Comparison of ENCODE assay signal across 25 cellular contexts in the genomic region with DNA sequence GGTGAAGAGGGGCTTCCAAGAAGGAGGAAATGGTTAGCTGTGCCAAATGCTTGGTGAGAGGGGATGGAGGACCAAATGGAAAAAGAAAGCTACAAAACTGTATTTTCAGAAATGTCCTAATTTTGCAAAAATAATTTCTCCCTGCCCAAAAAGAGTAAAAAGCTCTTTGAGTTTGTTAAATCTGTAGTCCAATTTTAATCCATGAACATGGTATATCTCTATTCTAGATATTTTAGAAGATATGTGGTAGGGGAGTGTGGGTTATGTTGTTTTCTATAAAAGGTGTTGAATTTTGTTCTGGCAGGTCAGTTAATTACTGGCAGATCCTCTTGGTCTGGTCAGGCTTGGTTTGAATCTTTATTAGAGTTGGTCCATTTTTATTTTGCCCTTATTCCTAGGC.
"Had no signal": no experiment of that assay in that cellular context is flagged by ENCODE, and none has a peak within 500 bp of the region (broad histone marks: within the 10 kb centered on the region; RNA-seq: fewer than 3 reads in every experiment).

No MANE protein-coding gene starts in this region.

- H3K9me3 Mint-ChIP-seq: dendritic cell treated with granulocyte-macrophage colony-stimulating factor and Interleukin-4, amounts not matched to agents 40 ng/mL and 50 ng/mL, for 4 days; stimulated activated naive CD8-positive, alpha-beta T cell treated with anti-CD3 and anti-CD28 coated beads, Interleukin-15, amount 100 ng/mL, for 72 hours had no signal

- H3K4me3 ChIP-seq: esophagus muscularis mucosa, gastrocnemius medialis, left ventricle myocardium inferior, lower lobe of right lung, psoas muscle, right lobe of liver, spleen, testis, tibial nerve, upper lobe of right lung had no signal

- H3K27me3 ChIP-seq: esophagus muscularis mucosa, gastrocnemius medialis, right lobe of liver, testis, tibial nerve had no signal

- H3K27ac ChIP-seq: epithelial cell of prostate, esophagus muscularis mucosa, gastrocnemius medialis, left ventricle myocardium inferior, lower lobe of right lung, psoas muscle, right lobe of liver, spleen, testis, tibial nerve, upper lobe of right lung had no signal

- H3K27ac Mint-ChIP-seq: dendritic cell treated with granulocyte-macrophage colony-stimulating factor and Interleukin-4, amounts not matched to agents 40 ng/mL and 50 ng/mL, for 4 days; effector memory CD8-positive, alpha-beta T cell; naive thymus-derived CD4-positive, alpha-beta T cell; nephron progenitor cell; stimulated activated naive B cell treated with anti-CD40 and anti-IgM and Interleukin-4, amounts not matched to agents 10 μg/mL and 1 μg/mL and 100 μg/mL, for 72 hours; stimulated activated naive CD8-positive, alpha-beta T cell treated with anti-CD3 and anti-CD28 coated beads, Interleukin-15, amount 100 ng/mL, for 72 hours had no signal

- H3K36me3 ChIP-seq: esophagus muscularis mucosa, gastrocnemius medialis, left ventricle myocardium inferior, lower lobe of right lung, right lobe of liver, spleen, tibial nerve, upper lobe of right lung had no signal

- H3K4me1 ChIP-seq: right lobe of liver, spleen, testis, upper lobe of right lung had no signal

- H3K36me3 Mint-ChIP-seq: naive thymus-derived CD4-positive, alpha-beta T cell; stimulated activated naive B cell treated with anti-CD40 and anti-IgM and Interleukin-4, amounts not matched to agents 10 μg/mL and 1 μg/mL and 100 μg/mL, for 72 hours had no signal

- FAIRE-seq: colon, kidney had no signal

- H3K4me3 Mint-ChIP-seq: dendritic cell treated with granulocyte-macrophage colony-stimulating factor and Interleukin-4, amounts not matched to agents 40 ng/mL and 50 ng/mL, for 4 days; effector memory CD8-positive, alpha-beta T cell; naive thymus-derived CD4-positive, alpha-beta T cell; nephron progenitor cell; stimulated activated naive B cell treated with anti-CD40 and anti-IgM and Interleukin-4, amounts not matched to agents 10 μg/mL and 1 μg/mL and 100 μg/mL, for 72 hours; stimulated activated naive CD8-positive, alpha-beta T cell treated with anti-CD3 and anti-CD28 coated beads, Interleukin-15, amount 100 ng/mL, for 72 hours had no signal

- DNase-seq: effector memory CD8-positive, alpha-beta T cell; gastrocnemius medialis; glutamatergic neuron; kidney; left cardiac atrium; left ventricle myocardium inferior; lower lobe of right lung; naive thymus-derived CD4-positive, alpha-beta T cell; nephron progenitor cell; psoas muscle; retina; right lobe of liver; spleen; stimulated activated CD4-positive, alpha-beta T cell treated with anti-CD3 and anti-CD28 coated beads, Interleukin-15, amount 100 ng/mL, for 24 hours; stimulated activated CD4-positive, alpha-beta T cell treated with anti-CD3 and anti-CD28 coated beads, Interleukin-1b, Interleukin-23, amount 100 ng/mL, for 48 hours; stimulated activated CD4-positive, alpha-beta T cell treated with anti-CD3 and anti-CD28 coated beads, Interleukin-4, amount 100 ng/mL, for 24 hours; stimulated activated naive B cell treated with anti-CD40 and anti-IgM and Interleukin-4, amounts not matched to agents 10 μg/mL and 1 μg/mL and 100 μg/mL, for 72 hours; stimulated activated naive CD8-positive, alpha-beta T cell treated with anti-CD3 and anti-CD28 coated beads, Interleukin-15, amount 100 ng/mL, for 72 hours; testis; upper lobe of right lung had no signal

- H3K4me1 Mint-ChIP-seq: naive thymus-derived CD4-positive, alpha-beta T cell; stimulated activated naive B cell treated with anti-CD40 and anti-IgM and Interleukin-4, amounts not matched to agents 10 μg/mL and 1 μg/mL and 100 μg/mL, for 72 hours; stimulated activated naive CD8-positive, alpha-beta T cell treated with anti-CD3 and anti-CD28 coated beads, Interleukin-15, amount 100 ng/mL, for 72 hours had no signal

- H3K9me3 ChIP-seq: gastrocnemius medialis, psoas muscle, right lobe of liver, testis, upper lobe of right lung had no signal

- ATAC-seq: effector memory CD8-positive, alpha-beta T cell; gastrocnemius medialis; left cardiac atrium; lower lobe of right lung; naive thymus-derived CD4-positive, alpha-beta T cell; psoas muscle; stimulated activated naive B cell treated with anti-CD40 and anti-IgM and Interleukin-4, amounts not matched to agents 10 μg/mL and 1 μg/mL and 100 μg/mL, for 72 hours; stimulated activated naive CD8-positive, alpha-beta T cell treated with anti-CD3 and anti-CD28 coated beads, Interleukin-15, amount 100 ng/mL, for 72 hours; upper lobe of right lung had no signal
